Comparison of ENCODE assay signal across 8 cellular contexts in genomic region chr17:879546-879945, GRCh38.
A peak's percentile ranks its signal among the peaks of the same experiment; 100 is the strongest.
DNase-seq lines count a peak whose midpoint lies in the region; ATAC-seq and TF ChIP-seq lines count a peak whose summit lies in the region.

No MANE protein-coding gene starts in this region.

- H3K4me3 Mint-ChIP-seq in GM23338, result no peak overlapping the region
- H3K4me3 Mint-ChIP-seq in osteocyte (ENCODE audit: unreplicated experiment), result peak overlapping the region; percentile 33

- no TSS peak for BruUV-seq in OCI-LY7 (replicated peaks; lab: Mats Ljungman, UMichigan)

- whole genome bisulfite sequencing in tibial nerve, 2 donors, result 30 to 34% methylated on average over 16 of the region's 16 CpGs

- peaks cover 8% of the 10 kb centered on the region for H3K27me3 Mint-ChIP-seq in GM23338 (ENCODE audit: insufficient read depth, low read depth, poor library complexity)
- no peaks in the 10 kb centered on the region for H3K27me3 Mint-ChIP-seq in osteocyte (ENCODE audit: unreplicated experiment)

- intact Hi-C loops in OCI-LY7 (cut with micrococcal nuclease; ENCODE audit: unreplicated experiment), result loop anchor here (1.0 to 5.0 kb wide), 2 partner anchors 102 to 118 kb away; partner anchors contain the start of gene TIMM22

- ATAC-seq in GM23338, result peak; percentile 88

- H2AFZ ChIP-seq in GM23338 (no peak overlapping the region), OCI-LY7 (ENCODE audit: low read length) (no peak overlapping the region)

- H3K79me2 ChIP-seq in GM23338 (replicated peaks; ENCODE audit: insufficient read depth), result peaks cover 81% of the 10 kb centered on the region
- H3K79me2 ChIP-seq in OCI-LY7 (ENCODE audit: insufficient read depth, low read depth, low read length), result no peaks in the 10 kb centered on the region

- H3K4me1 Mint-ChIP-seq in GM23338 (peaks cover 53% of the 10 kb centered on the region), osteocyte (ENCODE audit: unreplicated experiment) (peaks cover 75% of the 10 kb centered on the region)

- H3K27ac ChIP-seq in GM23338 (ENCODE audit: low read depth) (peak overlapping the region; percentile 84), OCI-LY7 (ENCODE audit: low read depth, low read length, poor library complexity, severe bottlenecking) (no peak overlapping the region), tibial nerve (peak overlapping the region; percentile 38 to 89 (median 70))

- CTCF ChIA-PET in OCI-LY7 (lab: Charles Lee; ENCODE audit: unreplicated experiment), result interaction anchor here (1.0 kb wide), 1 partner anchor 97 kb away, joined by 3 read pairs; the partner anchor contains the start of genes GLOD4 and MRM3

- no peaks in the 10 kb centered on the region for H3K27me3 ChIP-seq in GM23338 (ENCODE audit: insufficient read depth)
- H3K27me3 ChIP-seq in tibial nerve, result no peaks in the 10 kb centered on the region

- H3K36me3 Mint-ChIP-seq in GM23338 (ENCODE audit: low read depth) (peaks cover 3% of the 10 kb centered on the region; the same call in 1 of the 3 replicates), osteocyte (ENCODE audit: unreplicated experiment) (no peaks in the 10 kb centered on the region)

- POLR2A ChIA-PET in OCI-LY7 (lab: Charles Lee), result no interaction called here

- no peak overlapping the region for H3K4me3 ChIP-seq in GM23338
- no peak overlapping the region for H3K4me3 ChIP-seq in OCI-LY7 (ENCODE audit: low read depth, low read length, poor library complexity, severe bottlenecking)
- no peak overlapping the region for H3K4me3 ChIP-seq in fibroblast of villous mesenchyme (ENCODE audit: low read depth, low read length)
- no peak overlapping the region for H3K4me3 ChIP-seq in tibial nerve

- H3K9me3 Mint-ChIP-seq in GM23338 (no peaks in the 10 kb centered on the region; the same call in 2 of the 3 replicates), osteocyte (ENCODE audit: unreplicated experiment) (no peaks in the 10 kb centered on the region)

- H3K9me2 ChIP-seq in GM23338 (ENCODE audit: insufficient read depth), result no peaks in the 10 kb centered on the region
- no peaks in the 10 kb centered on the region for H3K9me2 ChIP-seq in OCI-LY7 (ENCODE audit: insufficient read depth, low read length)

- TF ChIP-seq EP300 in tibial nerve (IDR thresholded peaks at IDR 0.05), result peak in 1 of 2 donors; percentile 26

- H3K9me3 ChIP-seq in OCI-LY7 (ENCODE audit: low read length), result no peaks in the 10 kb centered on the region
- H3K9me3 ChIP-seq in tibial nerve, result no peaks in the 10 kb centered on the region

- H3K36me3 ChIP-seq in GM23338 (ENCODE audit: insufficient read depth), result no peaks in the 10 kb centered on the region
- no peaks in the 10 kb centered on the region for H3K36me3 ChIP-seq in OCI-LY7 (ENCODE audit: insufficient read depth, low read length)
- H3K36me3 ChIP-seq in tibial nerve, result no peaks in the 10 kb centered on the region

- DNase-seq in A172 (ENCODE audit: low spot score) (peak; percentile 78), GM23338 (ENCODE audit: low spot score) (peak; percentile 99), OCI-LY7 (ENCODE audit: low spot score) (peak; percentile 70), activated T-helper 1 cell treated with Interleukin-2 at 50 U/mL for 16 hours (ENCODE audit: low read depth) (peak; percentile 39), fibroblast of villous mesenchyme (ENCODE audit: low read depth) (peak; percentile 84), osteocyte (ENCODE audit: extremely low spot score, unreplicated experiment) (no peak), tibial nerve (ENCODE audit: low spot score in 2 of 2) (peak; percentile 41 to 52), NCI-H1694 (lab: John Stamatoyannopoulos, UW) (no peak)

- H3K27ac Mint-ChIP-seq in GM23338 (peak overlapping the region; percentile 96), osteocyte (ENCODE audit: unreplicated experiment) (peak overlapping the region; percentile 91)

- TF ChIP-seq CTCF in GM23338 (conservative IDR thresholded peaks at IDR 0.05; ENCODE audit: low read depth in 2 of 2), result peak; percentile 70 to 78
- TF ChIP-seq CTCF in OCI-LY7 (conservative IDR thresholded peaks at IDR 0.05; ENCODE audit: low read length), result peak; percentile 71
- peak; percentile 52 for TF ChIP-seq CTCF in fibroblast of villous mesenchyme (IDR thresholded peaks at IDR 0.05; ENCODE audit: insufficient read depth, low read depth, low read length)
- TF ChIP-seq CTCF in osteocyte (IDR thresholded peaks at IDR 0.05), result peak; percentile 58
- TF ChIP-seq CTCF in tibial nerve (IDR thresholded peaks at IDR 0.05), result peak; percentile 37 to 78 (median 54)

- 0 out of 2 replicates have a peak, but pooled peaks cover 5% of the 10 kb centered on the region for H3F3A ChIP-seq in GM23338 (replicated peaks; ENCODE audit: low read depth)

- H3K4me1 ChIP-seq in GM23338 (ENCODE audit: insufficient read depth), result peaks cover 47% of the 10 kb centered on the region
- H3K4me1 ChIP-seq in OCI-LY7 (ENCODE audit: insufficient read depth, low read length, poor library complexity, severe bottlenecking), result no peaks in the 10 kb centered on the region
- peaks cover 0 to 58% (median 24%) of the 10 kb centered on the region in 4 donors for H3K4me1 ChIP-seq in tibial nerve

- 0 out of 2 replicates have a peak overlapping the region, but pooled peaks have one; percentile 3 for H3K4me2 ChIP-seq in GM23338
- no peak overlapping the region for H3K4me2 ChIP-seq in OCI-LY7 (ENCODE audit: low read length)

- H4K20me1 ChIP-seq in GM23338 (replicated peaks; ENCODE audit: insufficient read depth) (peaks cover 3% of the 10 kb centered on the region), OCI-LY7 (ENCODE audit: insufficient read depth, low read length) (no peaks in the 10 kb centered on the region)

- no peak for TF ChIP-seq POLR2A in tibial nerve (IDR thresholded peaks at IDR 0.05)

TF ChIP-seq in GM23338, 12 proteins besides CTCF, POLR2A, EP300 and RAD21:
- TF ChIP-seq ZNF462 (CRISPR knock-in tag; IDR thresholded peaks at IDR 0.05) (0 out of 2 replicates have a peak, but pooled peaks have one; percentile 37), CREB1 (CRISPR knock-in tag; IDR thresholded peaks at IDR 0.05; ENCODE audit: low read depth) (0 out of 2 replicates have a peak, but pooled peaks have one; percentile 35), ZNF114 (CRISPR knock-in tag; IDR thresholded peaks at IDR 0.05) (no peak)

Comparison
In these comparisons a context has a peak if more than half of its experiments do, and no peak if none do; other contexts are left out.
1. DNase-seq: peak in A172 (single experiment), GM23338 (single experiment), OCI-LY7 (single experiment), activated T-helper 1 cell treated with Interleukin-2 at 50 U/mL for 16 hours (single experiment), fibroblast of villous mesenchyme (single experiment) and tibial nerve (2 of 2); none in osteocyte (single experiment) and NCI-H1694 (single experiment).
2. Peak in every context shown above with its lines, with median percentiles within 50 percentile points of each other: CTCF ChIP-seq.